Comparison of ENCODE assay signal across 17 cellular contexts in genomic region chr4:78529569-78530209, GRCh38. TPM values are rescaled to one million over a fixed set of nuclear protein-coding genes. Genes with fewer than 3 reads are reported as not detected.
DNase-seq lines count a peak whose midpoint lies in the region; ATAC-seq and TF ChIP-seq lines count a peak whose summit lies in the region.
"Had no signal": no experiment of that assay in that cellular context is flagged by ENCODE, and none has a peak within 500 bp of the region (broad histone marks: within the 10 kb centered on the region; RNA-seq: fewer than 3 reads in every experiment).

No MANE protein-coding gene starts in this region.

- H3K9ac ChIP-seq in skeletal muscle satellite cell (ENCODE audit: low read depth, low read length), result no peak overlapping the region

- peak overlapping the region; percentile 63 for H3K4me2 ChIP-seq in skeletal muscle satellite cell (ENCODE audit: low read length)

- no peak overlapping the region for H3K4me3 ChIP-seq in skeletal muscle satellite cell (ENCODE audit: low read length)
- H3K4me3 ChIP-seq: suprapubic skin had no signal

- no peak for TF ChIP-seq CTCF in RWPE1 (conservative IDR thresholded peaks at IDR 0.05; ENCODE audit: low read depth)

- no peaks in the 10 kb centered on the region for H3K9me3 ChIP-seq in skeletal muscle satellite cell (replicated peaks; ENCODE audit: low read length)
- H3K9me3 ChIP-seq: suprapubic skin had no signal

- H3K36me3 ChIP-seq in skeletal muscle satellite cell (ENCODE audit: insufficient read depth, low read length), result no peaks in the 10 kb centered on the region
- H3K36me3 ChIP-seq: suprapubic skin had no signal

- DNase-seq in GM04503 (ENCODE audit: low read depth) (peak; percentile 39), RWPE1 (ENCODE audit: low spot score) (peak; percentile 73), NCI-H1436 treated with DMSO at 0.1 percent for 48 hours (lab: John Stamatoyannopoulos, UW) (no peak), islet precursor cell (no peak)
- DNase-seq: activated gamma-delta T cell treated with Interleukin-2 at 50 U/mL for 16 hours; cortex of kidney; NCI-H1092; NK-92 treated with Interleukin-12 subunit alpha and Interleukin-12 subunit beta, amount 100 ng/mL, for 24 hours; occipital lobe; Right ventricle myocardium superior; stimulated activated CD4-positive, alpha-beta T cell treated with anti-CD3 and anti-CD28 coated beads, Interleukin-4, amount 100 ng/mL, for 4 hours had no signal

- CTCF ChIA-PET in RWPE1 (lab: Yijun Ruan, JAX), result interaction anchor here (0.7 kb wide), 1 partner anchor 434 kb away, joined by 3 read pairs; no protein-coding TSS in a partner anchor

- ATAC-seq in esophagus mucosa (peak; percentile 66), HG02623 (IDR thresholded peaks at IDR 0.05; ENCODE audit: unreplicated experiment) (no peak)
- ATAC-seq: activated CD4-positive, CD25-positive, alpha-beta regulatory T cell treated with anti-CD3 and anti-CD28 coated beads, Interleukin-2, amount 50 U/mL, for 24 hours had no signal

- peaks cover 26% of the 10 kb centered on the region for H3K4me1 ChIP-seq in skeletal muscle satellite cell (ENCODE audit: control insufficient read depth, insufficient read depth, low read length)
- H3K4me1 ChIP-seq: suprapubic skin had no signal

- no peak overlapping the region for H3K27ac ChIP-seq in RWPE1
- H3K27ac ChIP-seq: C4-2B, suprapubic skin had no signal

- H3K27me3 ChIP-seq in skeletal muscle satellite cell (ENCODE audit: control insufficient read depth, insufficient read depth, low read length), result no peaks in the 10 kb centered on the region
- H3K27me3 ChIP-seq: suprapubic skin had no signal

- POLR2A ChIA-PET in RWPE1 (lab: Yijun Ruan, JAX; ENCODE audit: low non-redundant PET), result no interaction called here

RNA-seq across cellular contexts. Expression of gene ANXA3, which starts 21.9 kb away (rescaled TPM):
- 51.0 TPM for total RNA-seq in esophagus mucosa
- total RNA-seq in skeletal muscle satellite cell (2012; rRNA removed), result 0.51 TPM in 1 of 2 replicates, not detected in the other

Comparison
In these comparisons a context has a peak if more than half of its experiments do, and no peak if none do; other contexts are left out.
1. DNase-seq: peak in GM04503 (single experiment) and RWPE1 (single experiment); none in NCI-H1436 treated with DMSO at 0.1 percent for 48 hours (single experiment) and islet precursor cell (single experiment).